In the genomic region with DNA sequence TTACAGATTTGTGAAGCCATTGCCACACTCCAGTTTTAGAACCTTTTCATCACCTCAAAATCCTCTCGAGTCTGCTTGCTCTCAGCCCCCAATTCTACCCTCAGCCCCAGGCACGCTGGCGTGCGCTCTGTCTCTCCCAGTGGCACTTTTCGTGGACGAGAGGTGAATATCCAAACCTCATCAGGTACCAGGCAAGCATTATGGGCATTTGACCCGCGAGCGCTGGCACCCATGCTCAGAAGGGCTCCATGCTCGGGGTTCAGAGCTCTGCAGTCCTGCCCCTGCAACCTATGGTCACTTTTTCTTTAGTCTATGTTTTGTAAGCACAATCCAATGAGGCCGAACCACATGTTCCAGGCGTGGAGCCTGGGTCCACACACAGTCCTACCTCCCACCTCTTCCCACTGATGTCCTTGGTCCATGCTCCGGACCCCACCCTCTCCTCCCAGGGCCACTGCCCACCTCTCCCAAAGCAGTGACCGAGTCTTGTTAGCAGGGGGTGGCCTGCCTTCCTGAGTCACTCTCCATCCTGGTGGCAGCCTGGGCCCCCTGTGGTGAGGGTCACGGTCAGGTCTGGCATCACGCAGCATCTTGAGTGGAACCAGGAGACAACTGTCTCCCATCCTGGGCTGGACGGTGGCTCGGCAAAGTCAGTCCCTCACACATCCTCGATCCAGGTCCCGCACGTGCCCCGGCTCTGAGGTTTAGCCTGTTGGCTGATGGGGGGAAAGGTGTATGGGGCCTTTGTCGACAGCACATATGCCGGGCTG, we compare ENCODE assay signal across 24 cellular contexts.
A peak's percentile ranks its signal among the peaks of the same experiment; 100 is the strongest.
DNase-seq lines count a peak whose midpoint lies in the region; ATAC-seq, FAIRE-seq and TF ChIP-seq lines count a peak whose summit lies in the region.
"Had no signal": no experiment of that assay in that cellular context is flagged by ENCODE, and none has a peak within 500 bp of the region (broad histone marks: within the 10 kb centered on the region; RNA-seq: fewer than 3 reads in every experiment).

No MANE protein-coding gene starts in this region.

- DNase-seq in right lobe of liver (peak in 2 of 3 donors; percentile 30 to 32), HepG2 (ENCODE audit: low spot score) (no peak), lower lobe of right lung (peak; percentile 36), posterior vena cava (ENCODE audit: low spot score) (peak; percentile 76), aorta (peak; percentile 38 to 43), PC-3 (no peak)
- DNase-seq: BE2C; DMS 273 treated with DMSO at 0.1 percent for 48 hours; DMS79 treated with DMSO at 0.1 percent for 48 hours; KG1; NCI-H1092 treated with DMSO at 0.1 percent for 48 hours; NCI-H1436 treated with DMSO at 0.1 percent for 48 hours; NCI-H2029; NCI-H2227 treated with DMSO at 0.1 percent for 48 hours; NCI-H510A treated with DMSO at 0.1 percent for 48 hours; NCI-H748 treated with DMSO at 0.1 percent for 48 hours; NK-92 treated with Interleukin-12 subunit alpha and Interleukin-12 subunit beta, amount 100 ng/mL, for 24 hours had no signal

- ATAC-seq in right lobe of liver (no peak), HepG2 (no peak), lower lobe of right lung (no peak), aorta (ENCODE audit: low FRiP score) (no peak), HG02588 (IDR thresholded peaks at IDR 0.05; ENCODE audit: unreplicated experiment) (no peak), GM18907 (IDR thresholded peaks at IDR 0.05; ENCODE audit: unreplicated experiment) (no peak), PC-3 (no peak)
- ATAC-seq: Panc1 had no signal

- H3F3A ChIP-seq in PC-3 (ENCODE audit: low read length, unreplicated experiment): no peaks in the 10 kb centered on the region

- CTCF ChIA-PET in HepG2 (lab: Yijun Ruan, JAX; ENCODE audit: low intra/inter-chr PET ratio, low total read pairs) (no interaction called here), PC-3 (lab: Charles Lee) (no interaction called here)

- TF ChIP-seq RAD21 in HepG2 (CRISPR knock-in tag; IDR thresholded peaks at IDR 0.05): no peak

- WGBS in right lobe of liver (ENCODE audit: insufficient coverage, low coverage, low lambda C conversion rate, missing lambda C conversion rate): 78% methylated on average over 11 of the region's 24 CpGs
- WGBS in HepG2 (ENCODE audit: low lambda C conversion rate): 22% methylated on average over 23 of the region's 24 CpGs
- WGBS in aorta, 2 donors: 95 to 98% methylated on average over 24 of the region's 24 CpGs

- intact Hi-C loops in right lobe of liver (cut with DNase I) (no loop called here), HepG2 (cut with micrococcal nuclease; ENCODE audit: unreplicated experiment) (no loop called here), lower lobe of right lung (cut with DNase I) (no loop called here), posterior vena cava (cut with DNase I) (no loop called here), aorta (cut with DNase I) (no loop called here), PC-3 (cut with micrococcal nuclease) (no loop called here)

- H3K9ac ChIP-seq in HepG2 (ENCODE audit: insufficient read depth, low read depth, low read length) (no peak overlapping the region), PC-3 (ENCODE audit: low read length) (no peak overlapping the region)

- H3K4me3 ChIP-seq in right lobe of liver (no peak overlapping the region), HepG2 (replicated peaks in 1 of 3; ENCODE audit: insufficient read depth in 1 of 3, low read depth in 2 of 3, low read length in 3 of 3) (no peak overlapping the region), lower lobe of right lung (no peak overlapping the region), aorta (ENCODE audit: low read length in 2 of 2) (no peak overlapping the region), PC-3 (ENCODE audit: low read length) (no peak overlapping the region)
- H3K4me3 ChIP-seq: SJSA1 had no signal

- no peak overlapping the region for H3K27ac ChIP-seq in right lobe of liver
- H3K27ac ChIP-seq in HepG2 (ENCODE audit: extremely low read length, insufficient read depth, low read length): no peak overlapping the region
- H3K27ac ChIP-seq in lower lobe of right lung: no peak overlapping the region
- no peak overlapping the region for H3K27ac ChIP-seq in aorta (ENCODE audit: low read depth in 1 of 2, low read length in 2 of 2)
- no peak overlapping the region for H3K27ac ChIP-seq in PC-3 (ENCODE audit: low read length)
- H3K27ac ChIP-seq: HL-60, SJSA1 had no signal

- H4K20me1 ChIP-seq in HepG2 (ENCODE audit: insufficient read depth, low read length) (no peaks in the 10 kb centered on the region), PC-3 (ENCODE audit: low read length) (no peaks in the 10 kb centered on the region)

- BruUV-seq in HepG2 (replicated peaks; lab: Mats Ljungman, UMichigan) (no TSS peak), PC-3 (replicated peaks; lab: Mats Ljungman, UMichigan) (no TSS peak)

- no peak for TF ChIP-seq CTCF in right lobe of liver (IDR thresholded peaks at IDR 0.05)
- TF ChIP-seq CTCF in HepG2 (CRISPR knock-in tag; IDR thresholded peaks at IDR 0.05): no peak
- TF ChIP-seq CTCF in lower lobe of right lung (IDR thresholded peaks at IDR 0.05): no peak
- TF ChIP-seq CTCF in PC-3 (conservative IDR thresholded peaks at IDR 0.05; ENCODE audit: low read depth, low read length): no peak

- POLR2A ChIA-PET in HepG2 (lab: Yijun Ruan, JAX): no interaction called here
- POLR2A ChIA-PET in PC-3 (lab: Charles Lee; ENCODE audit: unreplicated experiment): no interaction called here

- H3K9me3 ChIP-seq in right lobe of liver: no peaks in the 10 kb centered on the region
- H3K9me3 ChIP-seq in HepG2 (ENCODE audit: low read length): peaks cover 8% of the 10 kb centered on the region
- peaks cover 6% of the 10 kb centered on the region for H3K9me3 ChIP-seq in lower lobe of right lung
- peaks cover 4% of the 10 kb centered on the region for H3K9me3 ChIP-seq in aorta (ENCODE audit: control insufficient read depth, low read length)
- no peaks in the 10 kb centered on the region for H3K9me3 ChIP-seq in PC-3 (ENCODE audit: low read length)
- H3K9me3 ChIP-seq: BE2C, SJSA1 had no signal

- no peaks in the 10 kb centered on the region for H3K27me3 ChIP-seq in right lobe of liver
- peaks cover 17 to 77% of the 10 kb centered on the region in 2 experiments; a peak in 4 of 5 replicates for H3K27me3 ChIP-seq in HepG2 (ENCODE audit: control insufficient read depth in 1 of 2, insufficient read depth in 2 of 2, low read length in 2 of 2)
- H3K27me3 ChIP-seq in lower lobe of right lung (ENCODE audit: low read depth): no peaks in the 10 kb centered on the region
- no peaks in the 10 kb centered on the region for H3K27me3 ChIP-seq in aorta (ENCODE audit: control insufficient read depth in 1 of 2, insufficient read depth in 2 of 2, low read length in 1 of 2)
- peaks cover 83% of the 10 kb centered on the region for H3K27me3 ChIP-seq in PC-3 (ENCODE audit: low read length)

- H2AFZ ChIP-seq in HepG2 (ENCODE audit: low read length) (no peak overlapping the region), PC-3 (ENCODE audit: low read length) (no peak overlapping the region)

- in situ Hi-C loops in HepG2 (cut with HindIII; ENCODE audit: extremely low pct_ligation_motif_present, low pct_unique_long_range_greater_than_20kb): no loop called here

- TF ChIP-seq EP300 in HepG2 (IDR thresholded peaks at IDR 0.05; ENCODE audit: low read depth in 2 of 2, low read length in 2 of 2): no peak
- no peak for TF ChIP-seq EP300 in HepG2 (CRISPR knock-in tag; IDR thresholded peaks at IDR 0.05; ENCODE audit: borderline replicate concordance)

- H3K36me3 ChIP-seq in right lobe of liver (no peaks in the 10 kb centered on the region), HepG2 (replicated peaks in 1 of 2; ENCODE audit: control insufficient read depth in 1 of 2, insufficient read depth in 2 of 2, low read length in 2 of 2) (no peaks in the 10 kb centered on the region), lower lobe of right lung (no peaks in the 10 kb centered on the region), aorta (ENCODE audit: control insufficient read depth in 1 of 2, insufficient read depth in 2 of 2, low read length in 1 of 2) (no peaks in the 10 kb centered on the region), PC-3 (ENCODE audit: low read depth, low read length) (no peaks in the 10 kb centered on the region)
- H3K36me3 ChIP-seq: BE2C, SJSA1 had no signal

- no peaks in the 10 kb centered on the region for H3K9me2 ChIP-seq in PC-3 (replicated peaks; ENCODE audit: low read length)

- H3K79me2 ChIP-seq in HepG2 (ENCODE audit: insufficient read depth, low read length) (no peaks in the 10 kb centered on the region), PC-3 (ENCODE audit: low read length) (no peaks in the 10 kb centered on the region)

- H3K4me1 ChIP-seq in right lobe of liver: no peaks in the 10 kb centered on the region
- H3K4me1 ChIP-seq in HepG2 (ENCODE audit: insufficient read depth, low read length): no peaks in the 10 kb centered on the region
- H3K4me1 ChIP-seq in lower lobe of right lung: no peaks in the 10 kb centered on the region
- H3K4me1 ChIP-seq in aorta (ENCODE audit: control insufficient read depth in 1 of 2, insufficient read depth in 2 of 2, low read length in 2 of 2): no peaks in the 10 kb centered on the region
- no peaks in the 10 kb centered on the region for H3K4me1 ChIP-seq in PC-3 (ENCODE audit: insufficient read depth, low read length)
- H3K4me1 ChIP-seq: BE2C, Caco-2, SJSA1 had no signal

- TF ChIP-seq POLR2A in right lobe of liver (IDR thresholded peaks at IDR 0.05): no peak
- TF ChIP-seq POLR2A in HepG2 (IDR thresholded peaks at IDR 0.05; ENCODE audit: insufficient read depth in 1 of 2, low read depth in 2 of 2, low read length in 2 of 2): no peak

- H3K4me2 ChIP-seq in HepG2 (ENCODE audit: low read depth, low read length) (no peak overlapping the region), PC-3 (ENCODE audit: low read length) (no peak overlapping the region)

- FAIRE-seq in HepG2 (lab: Jason Lieb, UNC): no peak
- FAIRE-seq: H54 had no signal

TF ChIP-seq in HepG2, 621 proteins besides CTCF, POLR2A, EP300 and RAD21:
- TF ChIP-seq, protein P1, sequence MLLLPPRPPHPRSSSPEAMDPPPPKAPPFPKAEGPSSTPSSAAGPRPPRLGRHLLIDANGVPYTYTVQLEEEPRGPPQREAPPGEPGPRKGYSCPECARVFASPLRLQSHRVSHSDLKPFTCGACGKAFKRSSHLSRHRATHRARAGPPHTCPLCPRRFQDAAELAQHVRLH (CRISPR knock-in tag; IDR thresholded peaks at IDR 0.05; ENCODE audit: borderline replicate concordance, low read depth): no peak
- TF ChIP-seq FOSL2 (CRISPR knock-in tag; IDR thresholded peaks at IDR 0.05): no peak

Comparison
In these comparisons a context has a peak if more than half of its experiments do, and no peak if none do; other contexts are left out.
1. DNase-seq: peak in right lobe of liver (2 of 3), lower lobe of right lung (single experiment), posterior vena cava (single experiment) and aorta (2 of 2); none in HepG2 (single experiment) and PC-3 (single experiment).